In genomic region chr17:19248923-19249574, GRCh38 we compare ENCODE assay signal across 9 cellular contexts. TPM values are rescaled to one million over a fixed set of nuclear protein-coding genes. Genes with fewer than 3 reads are reported as not detected.
DNase-seq lines count a peak whose midpoint lies in the region; ATAC-seq and TF ChIP-seq lines count a peak whose summit lies in the region.
"Had no signal": no experiment of that assay in that cellular context is flagged by ENCODE, and none has a peak within 500 bp of the region (broad histone marks: within the 10 kb centered on the region; RNA-seq: fewer than 3 reads in every experiment).

No MANE protein-coding gene starts in this region.

- H3K27ac ChIP-seq in mammary epithelial cell (ENCODE audit: insufficient read depth, low read depth, low read length), result no peak overlapping the region
- H3K27ac ChIP-seq in layer of hippocampus (ENCODE audit: low read depth, low read length), result peak overlapping the region; percentile 96
- H3K27ac ChIP-seq in testis, result peak overlapping the region; percentile 44 to 63

- H3K4me1 ChIP-seq in mammary epithelial cell (ENCODE audit: insufficient read depth, low read length) (peaks cover 17% of the 10 kb centered on the region), testis (peaks cover 34% of the 10 kb centered on the region)

- no TSS peak for BruUV-seq in mammary epithelial cell (replicated peaks; lab: Mats Ljungman, UMichigan)

- H3K4me3 ChIP-seq in mammary epithelial cell (replicated peaks in 1 of 3; ENCODE audit: insufficient read depth in 1 of 3, low read depth in 2 of 3, low read length in 3 of 3) (no peak overlapping the region), testis (no peak overlapping the region)

- H3K36me3 Mint-ChIP-seq in activated CD8-positive, alpha-beta memory T cell treated with anti-CD3 and anti-CD28 coated beads, Interleukin-2, amount 10 ng/mL, durations not matched to agents 7 days and 5 days, result peaks cover 2% of the 10 kb centered on the region
- H3K36me3 Mint-ChIP-seq in activated T-cell treated with anti-CD3 and anti-CD28 coated beads, Interleukin-2, amount 50 U/mL, for 4 hours (ENCODE audit: insufficient read depth), result peaks cover 2% of the 10 kb centered on the region

- CTCF ChIA-PET in mammary epithelial cell (lab: Charles Lee; ENCODE audit: low non-redundant PET), result no interaction called here
- CTCF ChIA-PET in activated CD8-positive, alpha-beta memory T cell treated with anti-CD3 and anti-CD28 coated beads, Interleukin-2, amount 10 ng/mL, durations not matched to agents 7 days and 5 days (lab: Charles Lee), result interaction anchor here (1.0 kb wide), 1 partner anchor 8 kb away, joined by 3 read pairs; no protein-coding TSS in a partner anchor

- peaks cover 8% of the 10 kb centered on the region for H3K27me3 Mint-ChIP-seq in activated CD8-positive, alpha-beta memory T cell treated with anti-CD3 and anti-CD28 coated beads, Interleukin-2, amount 10 ng/mL, durations not matched to agents 7 days and 5 days
- H3K27me3 Mint-ChIP-seq in activated T-cell treated with anti-CD3 and anti-CD28 coated beads, Interleukin-2, amount 50 U/mL, for 4 hours (ENCODE audit: low read depth), result no peaks in the 10 kb centered on the region

- H3K27me3 ChIP-seq in mammary epithelial cell (ENCODE audit: insufficient read depth, low read length) (no peaks in the 10 kb centered on the region), layer of hippocampus (ENCODE audit: control insufficient read depth, insufficient read depth, low read length) (no peaks in the 10 kb centered on the region), testis (no peaks in the 10 kb centered on the region)

- H4K20me1 ChIP-seq in mammary epithelial cell (ENCODE audit: insufficient read depth, low read length), result no peaks in the 10 kb centered on the region

- intact Hi-C loops in mammary epithelial cell (cut with micrococcal nuclease), result no loop called here
- intact Hi-C loops in testis (cut with DNase I; ENCODE audit: low total_unique reads), result no loop called here

- WGBS in mammary epithelial cell (ENCODE audit: low coverage, missing lambda C conversion rate), result 61% methylated on average over 7 of the region's 7 CpGs
- 51 to 69% methylated on average over 7 of the region's 7 CpGs for WGBS in testis, 2 donors

- ATAC-seq in activated CD8-positive, alpha-beta memory T cell treated with anti-CD3 and anti-CD28 coated beads, Interleukin-2, amount 10 ng/mL, durations not matched to agents 7 days and 5 days, result no peak
- no peak for ATAC-seq in activated T-cell treated with anti-CD3 and anti-CD28 coated beads, Interleukin-2, amount 50 U/mL, for 4 hours

- DNase-seq in HS-27A (ENCODE audit: low read depth) (peak; percentile 50), mammary epithelial cell (peak; percentile 68), testis (peak; percentile 28), NCI-H128 (lab: John Stamatoyannopoulos, UW; ENCODE audit: unreplicated experiment) (no peak), SKM-1 treated with dmso at 0.1 percent for 144 hours (lab: John Stamatoyannopoulos, UW; ENCODE audit: unreplicated experiment) (no peak)
- no peak for DNase-seq in activated CD8-positive, alpha-beta memory T cell treated with anti-CD3 and anti-CD28 coated beads, Interleukin-2, amount 10 ng/mL, durations not matched to agents 7 days and 5 days
- DNase-seq in activated T-cell treated with anti-CD3 and anti-CD28 coated beads, Interleukin-2, amount 50 U/mL, for 4 hours, result no peak
- DNase-seq: NCI-H1092 treated with DMSO at 0.1 percent for 48 hours had no signal

- H3K27ac Mint-ChIP-seq in activated CD8-positive, alpha-beta memory T cell treated with anti-CD3 and anti-CD28 coated beads, Interleukin-2, amount 10 ng/mL, durations not matched to agents 7 days and 5 days, result no peak overlapping the region

- no peak overlapping the region for H3K9ac ChIP-seq in mammary epithelial cell (ENCODE audit: insufficient read depth, low read length)

- peak overlapping the region; percentile 20 for H3K4me2 ChIP-seq in mammary epithelial cell (ENCODE audit: insufficient read depth, low read depth, low read length)

- H3K9me3 Mint-ChIP-seq in activated CD8-positive, alpha-beta memory T cell treated with anti-CD3 and anti-CD28 coated beads, Interleukin-2, amount 10 ng/mL, durations not matched to agents 7 days and 5 days (ENCODE audit: low read depth), result no peaks in the 10 kb centered on the region
- H3K9me3 Mint-ChIP-seq in activated T-cell treated with anti-CD3 and anti-CD28 coated beads, Interleukin-2, amount 50 U/mL, for 4 hours, result no peaks in the 10 kb centered on the region

- TF ChIP-seq CTCF in mammary epithelial cell (conservative IDR thresholded peaks at IDR 0.05 in 1 of 2, IDR thresholded peaks at IDR 0.05 in 1 of 2; ENCODE audit: extremely low read depth in 1 of 2, insufficient read depth in 1 of 2, low read depth in 1 of 2, low read length in 2 of 2), result no peak
- TF ChIP-seq CTCF in testis (IDR thresholded peaks at IDR 0.05), result no peak

- TF ChIP-seq POLR2A in testis (IDR thresholded peaks at IDR 0.05), result no peak

- no peak overlapping the region for H2AFZ ChIP-seq in mammary epithelial cell (ENCODE audit: low read depth, low read length)

- H3K79me2 ChIP-seq in mammary epithelial cell (ENCODE audit: insufficient read depth, low read length), result peaks cover 78% of the 10 kb centered on the region

- no peaks in the 10 kb centered on the region for H3K4me1 Mint-ChIP-seq in activated CD8-positive, alpha-beta memory T cell treated with anti-CD3 and anti-CD28 coated beads, Interleukin-2, amount 10 ng/mL, durations not matched to agents 7 days and 5 days
- peaks cover 4% of the 10 kb centered on the region for H3K4me1 Mint-ChIP-seq in activated T-cell treated with anti-CD3 and anti-CD28 coated beads, Interleukin-2, amount 50 U/mL, for 4 hours (ENCODE audit: low read depth)

- H3K36me3 ChIP-seq in mammary epithelial cell (ENCODE audit: insufficient read depth, low read length) (no peaks in the 10 kb centered on the region), testis (ENCODE audit: low read depth, missing control alignments) (no peaks in the 10 kb centered on the region)

- in situ Hi-C loops in mammary epithelial cell (cut with MboI; ENCODE audit: low sequenced_read_pairs in 2 of 2), result no loop called here

- no peak overlapping the region for H3K4me3 Mint-ChIP-seq in activated CD8-positive, alpha-beta memory T cell treated with anti-CD3 and anti-CD28 coated beads, Interleukin-2, amount 10 ng/mL, durations not matched to agents 7 days and 5 days
- no peak overlapping the region for H3K4me3 Mint-ChIP-seq in activated T-cell treated with anti-CD3 and anti-CD28 coated beads, Interleukin-2, amount 50 U/mL, for 4 hours

- dilution Hi-C loops in mammary epithelial cell (cut with HindIII; ENCODE audit: low sequenced_read_pairs), result no loop called here

- H3K9me3 ChIP-seq in mammary epithelial cell (replicated peaks; ENCODE audit: insufficient read depth, low read length) (no peaks in the 10 kb centered on the region), testis (no peaks in the 10 kb centered on the region)

RNA-seq across cellular contexts. Expression of gene EPN2, which starts 11.9 kb away (rescaled TPM):
- total RNA-seq in mammary epithelial cell (10 to 100 TPM; 19.8 to 32.4 TPM), testis (10 to 100 TPM; 60.0 to 66.5 TPM)
- polyA plus RNA-seq in mammary epithelial cell (19.5 TPM), testis (ENCODE audit: insufficient read depth, low read depth, low replicate concordance) (61.1 TPM)
- 28.5 TPM for polyA minus RNA-seq in mammary epithelial cell
- total RNA-seq in activated CD8-positive, alpha-beta memory T cell treated with anti-CD3 and anti-CD28 coated beads, Interleukin-2, amount 10 ng/mL, durations not matched to agents 7 days and 5 days, result 10 to 100 TPM in 1 of 2 experiments, 1 to 10 TPM in 1; 2.9 to 15.3 TPM
- 1 to 10 TPM; 6.1 to 9.5 (median 7.2) TPM for total RNA-seq in activated T-cell treated with anti-CD3 and anti-CD28 coated beads, Interleukin-2, amount 50 U/mL, for 4 hours

Comparison
In these comparisons a context has a peak if more than half of its experiments do, and no peak if none do; other contexts are left out.
1. DNase-seq: peak in HS-27A (single experiment), mammary epithelial cell (single experiment) and testis (single experiment); none in activated CD8-positive, alpha-beta memory T cell treated with anti-CD3 and anti-CD28 coated beads, Interleukin-2, amount 10 ng/mL, durations not matched to agents 7 days and 5 days (single experiment), NCI-H128 (single experiment), activated T-cell treated with anti-CD3 and anti-CD28 coated beads, Interleukin-2, amount 50 U/mL, for 4 hours (single experiment) and SKM-1 treated with dmso at 0.1 percent for 144 hours (single experiment).